8 cellular contexts compared by ENCODE assay signal in the genomic region with DNA sequence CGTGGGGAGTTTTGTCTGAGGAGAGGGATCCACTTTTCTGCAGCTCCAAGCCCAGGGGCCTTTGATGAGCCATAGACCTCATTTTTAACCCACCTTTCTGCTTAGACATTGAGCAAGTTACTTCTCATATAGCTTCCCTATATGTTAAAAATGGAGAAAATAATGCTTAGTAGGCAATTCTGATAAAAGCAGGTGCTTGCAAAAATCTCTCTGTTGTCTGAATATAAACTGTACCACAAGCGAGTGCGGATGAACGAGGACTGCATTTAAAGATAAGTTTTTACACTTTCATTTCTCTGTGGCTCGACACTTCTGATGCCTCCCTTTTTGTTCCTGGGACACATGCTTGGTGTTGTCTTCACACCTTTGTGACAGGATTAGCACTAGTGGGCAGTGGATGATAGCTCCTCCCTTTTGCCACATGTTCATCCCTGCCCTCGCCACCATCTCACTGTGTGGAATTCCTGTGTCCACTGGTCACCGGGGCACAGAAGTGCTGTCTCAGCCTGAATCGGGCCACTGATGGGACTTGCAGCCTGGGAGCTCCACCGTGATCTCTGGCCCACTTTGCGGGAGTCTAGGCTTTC. TPM values are rescaled to one million over a fixed set of nuclear protein-coding genes. Genes with fewer than 3 reads are reported as not detected.
A peak's percentile ranks its signal among the peaks of the same experiment; 100 is the strongest.
DNase-seq lines count a peak whose midpoint lies in the region; ATAC-seq and TF ChIP-seq lines count a peak whose summit lies in the region.

No MANE protein-coding gene starts in this region.

- H3K9me3 ChIP-seq in cardiac muscle cell (ENCODE audit: low read depth) (no peaks in the 10 kb centered on the region), right cardiac atrium (ENCODE audit: control insufficient read depth, low read length) (no peaks in the 10 kb centered on the region), iPS-20b (ENCODE audit: insufficient read depth, low read depth, low read length) (peaks cover 5% of the 10 kb centered on the region), thymus (ENCODE audit: control insufficient read depth) (no peaks in the 10 kb centered on the region)

- no peaks in the 10 kb centered on the region for H3K27me3 ChIP-seq in cardiac muscle cell
- H3K27me3 ChIP-seq in right cardiac atrium (ENCODE audit: control insufficient read depth, insufficient read depth), result peaks cover 3% of the 10 kb centered on the region
- no peaks in the 10 kb centered on the region for H3K27me3 ChIP-seq in iPS-20b (ENCODE audit: insufficient read depth, low read length)
- no peaks in the 10 kb centered on the region for H3K27me3 ChIP-seq in thymus (ENCODE audit: control insufficient read depth, insufficient read depth)

- peak overlapping the region; percentile 94; the same call in 1 of the 2 replicates for H3K9ac ChIP-seq in iPS-20b (ENCODE audit: low read depth, low read length)

- peak overlapping the region; percentile 99 for H3K4me3 Mint-ChIP-seq in activated CD8-positive, alpha-beta T cell treated with anti-CD3 and anti-CD28 coated beads, Interleukin-2, amount 10 ng/mL, durations not matched to agents 7 days and 5 days

- POLR2A ChIA-PET in activated CD8-positive, alpha-beta T cell treated with anti-CD3 and anti-CD28 coated beads, Interleukin-2, amount 10 ng/mL, durations not matched to agents 7 days and 5 days (lab: Charles Lee), result interaction anchor here (0.9 to 4.2 kb wide), 13 partner anchors 9 to 391 kb away, joined by 3 to 32 read pairs (median 11); partner anchors contain the start of genes ENOSF1 and THOC1

- H3K36me3 ChIP-seq in cardiac muscle cell (no peaks in the 10 kb centered on the region), iPS-20b (ENCODE audit: insufficient read depth, low read depth, low read length) (peaks cover 35% of the 10 kb centered on the region), thymus (ENCODE audit: control insufficient read depth, insufficient read depth) (peaks cover 8% of the 10 kb centered on the region)

- CTCF ChIA-PET in activated CD8-positive, alpha-beta T cell treated with anti-CD3 and anti-CD28 coated beads, Interleukin-2, amount 10 ng/mL, durations not matched to agents 7 days and 5 days (lab: Charles Lee), result interaction anchor here (0.7 to 3.2 kb wide), 11 partner anchors 10 to 180 kb away, joined by 3 to 20 read pairs (median 6); partner anchors contain the start of gene ENOSF1

- no peak for TF ChIP-seq CTCF in cardiac muscle cell (IDR thresholded peaks at IDR 0.05; ENCODE audit: low read depth, low read length)

- peak overlapping the region; percentile 83 for H3K4me3 ChIP-seq in cardiac muscle cell
- no peak overlapping the region for H3K4me3 ChIP-seq in right cardiac atrium (ENCODE audit: low read length)
- H3K4me3 ChIP-seq in iPS-20b (ENCODE audit: low read length), result peak overlapping the region; percentile 78
- H3K4me3 ChIP-seq in thymus (ENCODE audit: low read length), result peak overlapping the region; percentile 89

- H3K27me3 Mint-ChIP-seq in activated CD8-positive, alpha-beta T cell treated with anti-CD3 and anti-CD28 coated beads, Interleukin-2, amount 10 ng/mL, durations not matched to agents 7 days and 5 days (ENCODE audit: low read depth), result no peaks in the 10 kb centered on the region

- no peak for ATAC-seq in right cardiac atrium
- ATAC-seq in activated CD8-positive, alpha-beta T cell treated with anti-CD3 and anti-CD28 coated beads, Interleukin-2, amount 10 ng/mL, durations not matched to agents 7 days and 5 days, result no peak

- peaks cover 6% of the 10 kb centered on the region for H3K9me3 Mint-ChIP-seq in activated CD8-positive, alpha-beta T cell treated with anti-CD3 and anti-CD28 coated beads, Interleukin-2, amount 10 ng/mL, durations not matched to agents 7 days and 5 days (ENCODE audit: insufficient read depth)

- intact Hi-C loops in right cardiac atrium (cut with DNase I), result no loop called here

- WGBS in right cardiac atrium, result 77% methylated on average over 10 of the region's 10 CpGs
- 88% methylated on average over 10 of the region's 10 CpGs for WGBS in thymus

- no peaks in the 10 kb centered on the region for H3K4me1 ChIP-seq in cardiac muscle cell (ENCODE audit: low read depth)
- peaks cover 2% of the 10 kb centered on the region for H3K4me1 ChIP-seq in right cardiac atrium (ENCODE audit: control insufficient read depth, insufficient read depth, low read length)
- peaks cover 7% of the 10 kb centered on the region for H3K4me1 ChIP-seq in iPS-20b (ENCODE audit: insufficient read depth, low read length)
- peaks cover 4% of the 10 kb centered on the region for H3K4me1 ChIP-seq in thymus (ENCODE audit: control insufficient read depth, insufficient read depth, low read length)

- H3K4me1 Mint-ChIP-seq in activated CD8-positive, alpha-beta T cell treated with anti-CD3 and anti-CD28 coated beads, Interleukin-2, amount 10 ng/mL, durations not matched to agents 7 days and 5 days (ENCODE audit: low read depth), result peaks cover 52% of the 10 kb centered on the region

- no peak for DNase-seq in cardiac muscle cell (ENCODE audit: low read depth in 1 of 2, low spot score in 1 of 2)
- DNase-seq in right cardiac atrium, result no peak
- peak; percentile 20 for DNase-seq in activated CD8-positive, alpha-beta T cell treated with anti-CD3 and anti-CD28 coated beads, Interleukin-2, amount 10 ng/mL, durations not matched to agents 7 days and 5 days
- no peak for DNase-seq in cerebellar nuclear complex (lab: John Stamatoyannopoulos, UW)
- DNase-seq in NCI-H524 treated with DMSO at 0.1 percent for 48 hours (lab: John Stamatoyannopoulos, UW), result no peak
- no peak for DNase-seq in COLO829 (ENCODE audit: low spot score)

- peaks cover 57% of the 10 kb centered on the region for H3K36me3 Mint-ChIP-seq in activated CD8-positive, alpha-beta T cell treated with anti-CD3 and anti-CD28 coated beads, Interleukin-2, amount 10 ng/mL, durations not matched to agents 7 days and 5 days (ENCODE audit: low read depth)

- H3K27ac ChIP-seq in cardiac muscle cell (no peak overlapping the region), right cardiac atrium (ENCODE audit: low read length) (no peak overlapping the region), iPS-20b (ENCODE audit: low read length) (no peak overlapping the region), thymus (ENCODE audit: low read depth) (no peak overlapping the region)

- peak overlapping the region; percentile 94 for H3K27ac Mint-ChIP-seq in activated CD8-positive, alpha-beta T cell treated with anti-CD3 and anti-CD28 coated beads, Interleukin-2, amount 10 ng/mL, durations not matched to agents 7 days and 5 days

RNA-seq across cellular contexts. Expression of gene TYMS, which starts 1.6 kb away (rescaled TPM):
- 55.5 and 86.5 TPM in 2 replicates for total RNA-seq in cardiac muscle cell
- 177 and 231 TPM in 2 replicates for polyA plus RNA-seq in cardiac muscle cell
- total RNA-seq in right cardiac atrium, result 1 to 10 TPM; 1.5 to 6.6 (median 3.1) TPM
- 1.4 TPM for polyA plus RNA-seq in right cardiac atrium
- 100 to 1,000 TPM; 502 to 505 TPM for total RNA-seq in activated CD8-positive, alpha-beta T cell treated with anti-CD3 and anti-CD28 coated beads, Interleukin-2, amount 10 ng/mL, durations not matched to agents 7 days and 5 days
- polyA plus RNA-seq in thymus, result 17.8 TPM

RNA-seq across cellular contexts. Expression of gene ENOSF1, which starts 53.4 kb away (rescaled TPM):
- total RNA-seq in cardiac muscle cell (35.2 and 66.7 TPM in 2 replicates), right cardiac atrium (10 to 100 TPM; 38.7 to 59.8 (median 48.7) TPM)
- polyA plus RNA-seq in cardiac muscle cell (72.0 and 72.9 TPM in 2 replicates), right cardiac atrium (38.9 TPM), thymus (83.1 TPM)
- total RNA-seq in activated CD8-positive, alpha-beta T cell treated with anti-CD3 and anti-CD28 coated beads, Interleukin-2, amount 10 ng/mL, durations not matched to agents 7 days and 5 days, result 10 to 100 TPM; 66.0 to 74.1 TPM
